10 cellular contexts compared by ENCODE assay signal in the genomic region with DNA sequence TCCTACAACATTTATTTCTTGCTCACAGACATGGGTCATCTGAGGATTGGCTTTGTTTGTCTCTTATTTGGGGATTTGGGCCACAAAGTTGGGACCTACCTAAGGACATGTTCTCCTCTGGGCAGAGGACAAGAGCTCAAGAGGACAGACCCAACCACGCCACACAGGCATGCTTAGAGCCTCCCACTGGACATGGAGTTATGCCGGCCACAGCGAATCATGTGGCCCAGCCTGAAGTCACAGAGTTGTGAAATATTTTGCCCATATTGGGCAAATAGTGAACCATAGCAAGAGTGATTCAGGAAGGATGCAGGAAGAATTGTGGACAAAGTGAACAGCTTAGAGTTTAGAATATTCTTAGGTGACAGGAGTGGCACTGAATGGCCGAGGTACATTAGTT. TPM values are rescaled to one million over a fixed set of nuclear protein-coding genes. Genes with fewer than 3 reads are reported as not detected.
DNase-seq lines count a peak whose midpoint lies in the region; ATAC-seq and TF ChIP-seq lines count a peak whose summit lies in the region.
"Had no signal": no experiment of that assay in that cellular context is flagged by ENCODE, and none has a peak within 500 bp of the region (broad histone marks: within the 10 kb centered on the region; RNA-seq: fewer than 3 reads in every experiment).

No MANE protein-coding gene starts in this region.

- ATAC-seq in thoracic aorta (ENCODE audit: insufficient number of reproducible peaks, low FRiP score, low read depth) = peak; percentile 94
- no peak for ATAC-seq in stimulated activated memory B cell treated with anti-CD40 and anti-IgM and Interleukin-4, amounts not matched to agents 10 μg/mL and 1 μg/mL and 100 μg/mL, for 72 hours

- no peaks in the 10 kb centered on the region for H3K27me3 Mint-ChIP-seq in stimulated activated memory B cell treated with anti-CD40 and anti-IgM and Interleukin-4, amounts not matched to agents 10 μg/mL and 1 μg/mL and 100 μg/mL, for 72 hours

- peaks cover 18 to 52% of the 10 kb centered on the region in 2 donors for H3K4me1 ChIP-seq in thoracic aorta (ENCODE audit: control insufficient read depth in 1 of 2, low read depth in 2 of 2)

- no peak overlapping the region for H3K4me3 Mint-ChIP-seq in stimulated activated memory B cell treated with anti-CD40 and anti-IgM and Interleukin-4, amounts not matched to agents 10 μg/mL and 1 μg/mL and 100 μg/mL, for 72 hours

- intact Hi-C loops in lower leg skin (cut with DNase I; ENCODE audit: low total_unique reads) = no loop called here

- H3K4me3 ChIP-seq in lower leg skin (ENCODE audit: low read depth, poor library complexity, severe bottlenecking) (no peak overlapping the region), thoracic aorta (no peak overlapping the region)

- TF ChIP-seq POLR2A in lower leg skin (IDR thresholded peaks at IDR 0.05) (no peak), erythroblast (IDR thresholded peaks at IDR 0.05; ENCODE audit: low read length) (no peak)

- peak; percentile 44 for DNase-seq in dermis blood vessel endothelial cell
- DNase-seq in lower leg skin (ENCODE audit: low spot score in 2 of 2) = peak; percentile 59 to 90
- DNase-seq in thoracic aorta (ENCODE audit: low spot score) = no peak
- no peak for DNase-seq in RPMI8226
- DNase-seq in erythroblast (lab: John Stamatoyannopoulos, UW) = no peak
- no peak for DNase-seq in NCI-H1092 treated with DMSO at 0.1 percent for 48 hours (lab: John Stamatoyannopoulos, UW)
- DNase-seq: activated gamma-delta T cell treated with Interleukin-2 at 50 U/mL for 16 hours, NCI-H2171 treated with DMSO at 0.1 percent for 48 hours had no signal

- no peak overlapping the region for H3K27ac Mint-ChIP-seq in stimulated activated memory B cell treated with anti-CD40 and anti-IgM and Interleukin-4, amounts not matched to agents 10 μg/mL and 1 μg/mL and 100 μg/mL, for 72 hours

- H3K9me3 ChIP-seq in thoracic aorta = no peaks in the 10 kb centered on the region

- H3K36me3 Mint-ChIP-seq in stimulated activated memory B cell treated with anti-CD40 and anti-IgM and Interleukin-4, amounts not matched to agents 10 μg/mL and 1 μg/mL and 100 μg/mL, for 72 hours = peaks cover 35% of the 10 kb centered on the region

- 42 to 56% methylated on average over 4 of the region's 4 CpGs for WGBS in lower leg skin, 2 donors

- H3K4me1 Mint-ChIP-seq in stimulated activated memory B cell treated with anti-CD40 and anti-IgM and Interleukin-4, amounts not matched to agents 10 μg/mL and 1 μg/mL and 100 μg/mL, for 72 hours = peaks cover 43% of the 10 kb centered on the region

- H3K27ac ChIP-seq in thoracic aorta = peak overlapping the region in 1 of 2 donors; percentile 55

- no peak for TF ChIP-seq EP300 in Ishikawa (IDR thresholded peaks at IDR 0.05; ENCODE audit: borderline replicate concordance)

- no peaks in the 10 kb centered on the region for H3K9me3 Mint-ChIP-seq in stimulated activated memory B cell treated with anti-CD40 and anti-IgM and Interleukin-4, amounts not matched to agents 10 μg/mL and 1 μg/mL and 100 μg/mL, for 72 hours

- no peak for TF ChIP-seq RAD21 in Ishikawa (IDR thresholded peaks at IDR 0.05; ENCODE audit: low read depth)

- H3K36me3 ChIP-seq in thoracic aorta = peaks cover 7% of the 10 kb centered on the region

- TF ChIP-seq CTCF in lower leg skin (IDR thresholded peaks at IDR 0.05) (no peak), thoracic aorta (IDR thresholded peaks at IDR 0.05) (no peak)

- H3K27me3 ChIP-seq in thoracic aorta (replicated peaks; ENCODE audit: insufficient read depth) = no peaks in the 10 kb centered on the region

TF ChIP-seq in Ishikawa, 13 proteins besides CTCF, POLR2A, EP300 and RAD21:
- TF ChIP-seq, protein P1, sequence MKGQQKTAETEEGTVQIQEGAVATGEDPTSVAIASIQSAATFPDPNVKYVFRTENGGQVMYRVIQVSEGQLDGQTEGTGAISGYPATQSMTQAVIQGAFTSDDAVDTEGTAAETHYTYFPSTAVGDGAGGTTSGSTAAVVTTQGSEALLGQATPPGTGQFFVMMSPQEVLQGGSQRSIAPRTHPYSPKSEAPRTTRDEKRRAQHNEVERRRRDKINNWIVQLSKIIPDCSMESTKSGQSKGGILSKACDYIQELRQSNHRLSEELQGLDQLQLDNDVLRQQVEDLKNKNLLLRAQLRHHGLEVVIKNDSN (IDR thresholded peaks at IDR 0.05) = no peak
- TF ChIP-seq CEBPB (IDR thresholded peaks at IDR 0.05) (peak; percentile 91), TEAD4 (IDR thresholded peaks at IDR 0.05) (no peak)

RNA-seq across cellular contexts. Expression of a gene that starts 9.9 kb away (rescaled TPM):
- total RNA-seq in dermis blood vessel endothelial cell (52.1 and 67.3 TPM in 2 replicates), lower leg skin (10 to 100 TPM; 69.0 to 96.3 (median 84.9) TPM), thoracic aorta (10 to 100 TPM; 35.1 to 36.0 TPM)

Comparison
In these comparisons a context has a peak if more than half of its experiments do, and no peak if none do; other contexts are left out.
1. DNase-seq: peak in dermis blood vessel endothelial cell (single experiment) and lower leg skin (2 of 2); none in thoracic aorta (single experiment), RPMI8226 (single experiment), erythroblast (0 of 2) and NCI-H1092 treated with DMSO at 0.1 percent for 48 hours (single experiment).